23 cellular contexts compared by ENCODE assay signal in the genomic region with DNA sequence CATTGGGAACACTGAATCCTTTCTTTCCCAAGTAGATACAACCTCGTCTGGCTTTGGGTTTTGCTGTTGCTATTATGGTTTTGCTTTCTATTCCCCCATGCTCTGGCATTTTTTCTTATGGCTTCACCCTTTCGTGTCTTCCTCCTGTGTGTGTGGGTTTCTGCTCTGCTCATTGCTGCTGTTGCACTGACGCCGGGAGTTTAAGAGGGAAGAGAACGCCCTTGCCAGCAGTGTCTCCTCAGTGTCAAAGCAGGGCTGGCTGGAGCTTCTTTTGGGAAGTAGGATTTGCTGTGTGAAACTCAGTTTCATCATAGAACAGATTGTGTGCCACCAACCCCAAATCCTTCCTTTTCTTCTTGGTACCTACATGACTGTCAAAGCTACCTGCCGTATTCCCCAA.
DNase-seq lines count a peak whose midpoint lies in the region; FAIRE-seq and TF ChIP-seq lines count a peak whose summit lies in the region.
"Had no signal": no experiment of that assay in that cellular context is flagged by ENCODE, and none has a peak within 500 bp of the region (broad histone marks: within the 10 kb centered on the region; RNA-seq: fewer than 3 reads in every experiment).

No MANE protein-coding gene starts in this region.

- no peaks in the 10 kb centered on the region for H3K27me3 Mint-ChIP-seq in nephron progenitor cell (ENCODE audit: low read depth, poor library complexity)
- H3K27me3 Mint-ChIP-seq: activated CD8-positive, alpha-beta T cell treated with anti-CD3 and anti-CD28 coated beads for 36 hours; activated naive CD8-positive, alpha-beta T cell treated with anti-CD3 and anti-CD28 coated beads, Interleukin-2, amount 50 U/mL, for 24 hours; brain had no signal

- H3K4me2 ChIP-seq in OCI-LY3 (ENCODE audit: low read length): peak overlapping the region; percentile 41
- H3K4me2 ChIP-seq in fibroblast of lung (ENCODE audit: extremely low read depth, insufficient read depth, low read length): no peak overlapping the region
- no peak overlapping the region for H3K4me2 ChIP-seq in MM.1S (ENCODE audit: low read depth, low read length)
- H3K4me2 ChIP-seq: BLaER1 treated with 17β-estradiol and CSF1 and Interleukin-3, amounts not matched to agents 10 nM and 100 nM; smooth muscle cell had no signal

- H4K20me1 ChIP-seq in OCI-LY3 (ENCODE audit: insufficient read depth, low read length): no peaks in the 10 kb centered on the region
- no peaks in the 10 kb centered on the region for H4K20me1 ChIP-seq in fibroblast of lung (ENCODE audit: control insufficient read depth, extremely low read depth, insufficient read depth, low read length)
- H4K20me1 ChIP-seq in MM.1S (ENCODE audit: insufficient read depth, low read length): no peaks in the 10 kb centered on the region
- H4K20me1 ChIP-seq: BLaER1 treated with 17β-estradiol and CSF1 and Interleukin-3, amounts not matched to agents 10 nM and 100 nM had no signal

- TF ChIP-seq CTCF in OCI-LY3 (IDR thresholded peaks at IDR 0.05; ENCODE audit: low read depth, low read length): no peak
- TF ChIP-seq CTCF in fibroblast of lung (conservative IDR thresholded peaks at IDR 0.05 in 1 of 2, IDR thresholded peaks at IDR 0.05 in 1 of 2; ENCODE audit: low read depth in 1 of 2, low read length in 2 of 2): no peak
- no peak for TF ChIP-seq CTCF in nephron progenitor cell (IDR thresholded peaks at IDR 0.05)
- no peak for TF ChIP-seq CTCF in stomach (IDR thresholded peaks at IDR 0.05)
- TF ChIP-seq CTCF in MM.1S (IDR thresholded peaks at IDR 0.05; ENCODE audit: low read length): no peak

- no peaks in the 10 kb centered on the region for H3K27me3 ChIP-seq in OCI-LY3 (ENCODE audit: low read depth, low read length)
- H3K27me3 ChIP-seq in fibroblast of lung (ENCODE audit: control insufficient read depth, insufficient read depth, low read length): no peaks in the 10 kb centered on the region
- H3K27me3 ChIP-seq in stomach: no peaks in the 10 kb centered on the region
- H3K27me3 ChIP-seq in MM.1S (replicated peaks; ENCODE audit: insufficient read depth, low read length): no peaks in the 10 kb centered on the region
- H3K27me3 ChIP-seq: BLaER1 treated with 17β-estradiol and CSF1 and Interleukin-3, amounts not matched to agents 10 nM and 100 nM; neutrophil had no signal

- H2AFZ ChIP-seq in OCI-LY3 (ENCODE audit: low read depth, low read length) (peak overlapping the region; percentile 57), fibroblast of lung (ENCODE audit: low read length) (no peak overlapping the region), MM.1S (ENCODE audit: low read length) (no peak overlapping the region)

- no peaks in the 10 kb centered on the region for H3K9me2 ChIP-seq in MM.1S (replicated peaks; ENCODE audit: insufficient read depth, low read length)

- H3K27ac ChIP-seq in OCI-LY3 (ENCODE audit: low read length) (no peak overlapping the region), fibroblast of lung (ENCODE audit: insufficient read depth, low read length) (peak overlapping the region; percentile 35), stomach (peak overlapping the region in 2 of 5 donors; percentile 16 to 39), MM.1S (ENCODE audit: low read length) (no peak overlapping the region)
- H3K27ac ChIP-seq: BLaER1 treated with 17β-estradiol and CSF1 and Interleukin-3, amounts not matched to agents 10 nM and 100 nM; HL-60; neutrophil had no signal

- in situ Hi-C loops in G401 (cut with HindIII; ENCODE audit: low sequenced_read_pairs): loop anchor here (25.0 kb wide), 2 partner anchors 194 to 319 kb away; no protein-coding TSS in a partner anchor

- TF ChIP-seq EP300 in stomach (IDR thresholded peaks at IDR 0.05): no peak

- no peaks in the 10 kb centered on the region for H3K9me3 Mint-ChIP-seq in nephron progenitor cell
- H3K9me3 Mint-ChIP-seq: activated CD8-positive, alpha-beta T cell treated with anti-CD3 and anti-CD28 coated beads for 36 hours; activated naive CD8-positive, alpha-beta T cell treated with anti-CD3 and anti-CD28 coated beads, Interleukin-2, amount 50 U/mL, for 24 hours; brain; stimulated activated effector memory CD8-positive, alpha-beta T cell treated with anti-CD3 and anti-CD28 coated beads, Interleukin-12 subunit alpha, Interleukin-12 subunit beta, amount 100 ng/mL, for 72 hours had no signal

- no peaks in the 10 kb centered on the region for H3K79me2 ChIP-seq in OCI-LY3 (ENCODE audit: low read length)
- H3K79me2 ChIP-seq in fibroblast of lung (ENCODE audit: control insufficient read depth, insufficient read depth, low read length): no peaks in the 10 kb centered on the region
- no peaks in the 10 kb centered on the region for H3K79me2 ChIP-seq in MM.1S (ENCODE audit: low read length)

- peaks cover 27% of the 10 kb centered on the region for H3K36me3 Mint-ChIP-seq in nephron progenitor cell (ENCODE audit: low read depth)
- H3K36me3 Mint-ChIP-seq: brain; stimulated activated effector memory CD8-positive, alpha-beta T cell treated with anti-CD3 and anti-CD28 coated beads, Interleukin-12 subunit alpha, Interleukin-12 subunit beta, amount 100 ng/mL, for 72 hours had no signal

- DNase-seq in G401 (ENCODE audit: low spot score): peak; percentile 11
- peak in 1 of 2 donors; percentile 8 for DNase-seq in fibroblast of lung (ENCODE audit: low read depth in 2 of 2)
- DNase-seq in nephron progenitor cell: no peak
- DNase-seq in stomach: no peak
- no peak for DNase-seq in GM12891 (ENCODE audit: insufficient read length, low spot score)
- no peak for DNase-seq in MM.1S
- DNase-seq in NCI-H1417 (lab: John Stamatoyannopoulos, UW): no peak
- DNase-seq: NCI-H1105 treated with DMSO at 0.1 percent for 48 hours, NCI-H2081 treated with DMSO at 0.1 percent for 48 hours, NCI-H748 treated with DMSO at 0.1 percent for 48 hours, SHP77 treated with DMSO at 0.1 percent for 48 hours had no signal

- TF ChIP-seq POLR2A in stomach (IDR thresholded peaks at IDR 0.05) (no peak), GM12891 (IDR thresholded peaks at IDR 0.05; ENCODE audit: low read depth, low read length) (no peak)

- no peaks in the 10 kb centered on the region for H3F3A ChIP-seq in MM.1S (ENCODE audit: insufficient read depth, low read length)

- H3K4me3 Mint-ChIP-seq in nephron progenitor cell: no peak overlapping the region
- H3K4me3 Mint-ChIP-seq: activated CD8-positive, alpha-beta T cell treated with anti-CD3 and anti-CD28 coated beads for 36 hours; activated naive CD8-positive, alpha-beta T cell treated with anti-CD3 and anti-CD28 coated beads, Interleukin-2, amount 50 U/mL, for 24 hours; brain; stimulated activated effector memory CD8-positive, alpha-beta T cell treated with anti-CD3 and anti-CD28 coated beads, Interleukin-12 subunit alpha, Interleukin-12 subunit beta, amount 100 ng/mL, for 72 hours had no signal

- FAIRE-seq in GM12891 (lab: Jason Lieb, UNC): no peak
- FAIRE-seq: GM12878 had no signal

- H3K9ac ChIP-seq in OCI-LY3 (ENCODE audit: low read length) (no peak overlapping the region), fibroblast of lung (ENCODE audit: insufficient read depth, low read length) (no peak overlapping the region), MM.1S (ENCODE audit: low read length) (no peak overlapping the region)
- H3K9ac ChIP-seq: BLaER1 treated with 17β-estradiol and CSF1 and Interleukin-3, amounts not matched to agents 10 nM and 100 nM had no signal

- intact Hi-C loops in stomach (cut with DNase I; ENCODE audit: low total_unique reads): no loop called here

- H3K4me1 Mint-ChIP-seq in nephron progenitor cell: peaks cover 40% of the 10 kb centered on the region
- H3K4me1 Mint-ChIP-seq: activated naive CD8-positive, alpha-beta T cell treated with anti-CD3 and anti-CD28 coated beads, Interleukin-2, amount 50 U/mL, for 24 hours; stimulated activated effector memory CD8-positive, alpha-beta T cell treated with anti-CD3 and anti-CD28 coated beads, Interleukin-12 subunit alpha, Interleukin-12 subunit beta, amount 100 ng/mL, for 72 hours had no signal

- H3K9me3 ChIP-seq in OCI-LY3 (ENCODE audit: insufficient read depth, low read length) (no peaks in the 10 kb centered on the region), fibroblast of lung (ENCODE audit: control insufficient read depth, insufficient read depth, low read depth, low read length) (no peaks in the 10 kb centered on the region), stomach (no peaks in the 10 kb centered on the region), MM.1S (replicated peaks; ENCODE audit: insufficient read depth, low read length) (no peaks in the 10 kb centered on the region)
- H3K9me3 ChIP-seq: BLaER1 treated with 17β-estradiol and CSF1 and Interleukin-3, amounts not matched to agents 10 nM and 100 nM; Caco-2; HAP-1; neutrophil had no signal

- H3K27ac Mint-ChIP-seq in nephron progenitor cell: peak overlapping the region; percentile 87
- H3K27ac Mint-ChIP-seq: activated CD8-positive, alpha-beta T cell treated with anti-CD3 and anti-CD28 coated beads for 36 hours; activated naive CD8-positive, alpha-beta T cell treated with anti-CD3 and anti-CD28 coated beads, Interleukin-2, amount 50 U/mL, for 24 hours; stimulated activated effector memory CD8-positive, alpha-beta T cell treated with anti-CD3 and anti-CD28 coated beads, Interleukin-12 subunit alpha, Interleukin-12 subunit beta, amount 100 ng/mL, for 72 hours had no signal

- no peak overlapping the region for H3K4me3 ChIP-seq in OCI-LY3 (ENCODE audit: low read length)
- peak overlapping the region in 1 of 4 experiments; percentile 1 for H3K4me3 ChIP-seq in fibroblast of lung (replicated peaks in 1 of 4; ENCODE audit: control extremely low read depth in 1 of 4, insufficient read depth in 1 of 4, low read depth in 3 of 4, low read length in 4 of 4)
- H3K4me3 ChIP-seq in stomach: no peak overlapping the region
- no peak overlapping the region for H3K4me3 ChIP-seq in MM.1S (ENCODE audit: low read length)
- H3K4me3 ChIP-seq: BLaER1 treated with 17β-estradiol and CSF1 and Interleukin-3, amounts not matched to agents 10 nM and 100 nM; GM12878; HAP-1; smooth muscle cell had no signal

- H3K4me1 ChIP-seq in OCI-LY3 (ENCODE audit: low read length) (peaks cover 19% of the 10 kb centered on the region), fibroblast of lung (ENCODE audit: control insufficient read depth, extremely low read depth, insufficient read depth, low read length) (peaks cover 2% of the 10 kb centered on the region), stomach (peaks cover 15 to 49% (median 27%) of the 10 kb centered on the region in 4 donors), MM.1S (ENCODE audit: low read length) (no peaks in the 10 kb centered on the region)
- H3K4me1 ChIP-seq: HAP-1 had no signal

- WGBS in stomach, 5 donors: 52 to 78% (median 73%) methylated on average over 6 of the region's 6 CpGs

- H3K36me3 ChIP-seq in OCI-LY3 (replicated peaks; ENCODE audit: low read depth, low read length) (no peaks in the 10 kb centered on the region), fibroblast of lung (ENCODE audit: control insufficient read depth, insufficient read depth, low read length) (peaks cover 6% of the 10 kb centered on the region), stomach (peaks cover 7 to 39% (median 29%) of the 10 kb centered on the region in 4 donors), MM.1S (replicated peaks; ENCODE audit: insufficient read depth, low read length) (no peaks in the 10 kb centered on the region)
- H3K36me3 ChIP-seq: neutrophil had no signal

TF ChIP-seq in GM12891, 5 proteins besides CTCF, POLR2A, EP300 and RAD21 (continues in another document):
- no peak for TF ChIP-seq POLR2AphosphoS5 (IDR thresholded peaks at IDR 0.05; ENCODE audit: low read depth, low read length)
- TF ChIP-seq PAX5 (IDR thresholded peaks at IDR 0.05; ENCODE audit: insufficient read depth, low read length, severe bottlenecking): no peak
